ENCODE assay signal across 12 cellular contexts in genomic region chr11:82003671-82004148, GRCh38.
DNase-seq lines count a peak whose midpoint lies in the region; ATAC-seq and TF ChIP-seq lines count a peak whose summit lies in the region.
"Had no signal": no experiment of that assay in that cellular context is flagged by ENCODE, and none has a peak within 500 bp of the region (broad histone marks: within the 10 kb centered on the region; RNA-seq: fewer than 3 reads in every experiment).

No MANE protein-coding gene starts in this region.

- intact Hi-C loops in CD14-positive monocyte (cut with micrococcal nuclease), result no loop called here

- no peak for ATAC-seq in SK-N-SH treated with all-trans-retinoic acid at 6 μM for 48 hours

- no peaks in the 10 kb centered on the region for H3K27me3 ChIP-seq in osteoblast (ENCODE audit: insufficient read depth, low read length)
- H3K27me3 ChIP-seq: suprapubic skin had no signal

- H3K27ac Mint-ChIP-seq in T-helper 2 cell treated with Interferon-gamma antibody and Interleukin-4, amounts not matched to agents 5 μg/mL and 100 μg/mL, for 36 hours, result no peak overlapping the region
- no peak overlapping the region for H3K27ac Mint-ChIP-seq in CD14-positive monocyte
- H3K27ac Mint-ChIP-seq: memory B cell had no signal

- H4K20me1 ChIP-seq in osteoblast (ENCODE audit: insufficient read depth, low read length), result no peaks in the 10 kb centered on the region

- H3K4me2 ChIP-seq in osteoblast (ENCODE audit: insufficient read depth, low read length), result peak overlapping the region; percentile 16

- no peaks in the 10 kb centered on the region for H3K9me3 ChIP-seq in osteoblast (ENCODE audit: low read depth, low read length)
- H3K9me3 ChIP-seq: suprapubic skin had no signal

- H3K36me3 Mint-ChIP-seq in T-helper 2 cell treated with Interferon-gamma antibody and Interleukin-4, amounts not matched to agents 5 μg/mL and 100 μg/mL, for 36 hours (ENCODE audit: low read depth), result no peaks in the 10 kb centered on the region
- no peaks in the 10 kb centered on the region for H3K36me3 Mint-ChIP-seq in CD14-positive monocyte
- H3K36me3 Mint-ChIP-seq: memory B cell had no signal

- TF ChIP-seq CTCF in astrocyte of the spinal cord (IDR thresholded peaks at IDR 0.05; ENCODE audit: low read depth, low read length) (no peak), osteoblast (IDR thresholded peaks at IDR 0.05; ENCODE audit: extremely low read depth, low read depth, low read length) (no peak), CD14-positive monocyte (IDR thresholded peaks at IDR 0.05) (no peak)

- no peaks in the 10 kb centered on the region for H3K27me3 Mint-ChIP-seq in T-helper 2 cell treated with Interferon-gamma antibody and Interleukin-4, amounts not matched to agents 5 μg/mL and 100 μg/mL, for 36 hours (ENCODE audit: low read depth)
- H3K27me3 Mint-ChIP-seq in CD14-positive monocyte (ENCODE audit: low read depth in 3 of 3), result no peaks in the 10 kb centered on the region
- H3K27me3 Mint-ChIP-seq: memory B cell had no signal

- in situ Hi-C loops in astrocyte of the spinal cord (cut with HindIII; ENCODE audit: low sequenced_read_pairs), result no loop called here

- H3K4me3 Mint-ChIP-seq in T-helper 2 cell treated with Interferon-gamma antibody and Interleukin-4, amounts not matched to agents 5 μg/mL and 100 μg/mL, for 36 hours, result no peak overlapping the region
- H3K4me3 Mint-ChIP-seq in CD14-positive monocyte, result no peak overlapping the region
- H3K4me3 Mint-ChIP-seq: memory B cell had no signal

- no peaks in the 10 kb centered on the region for H3K36me3 ChIP-seq in osteoblast (ENCODE audit: insufficient read depth, low read length)
- H3K36me3 ChIP-seq: suprapubic skin, WERI-Rb-1 had no signal

- H2AFZ ChIP-seq in osteoblast (ENCODE audit: low read length), result no peak overlapping the region

- H3K9me3 Mint-ChIP-seq in T-helper 2 cell treated with Interferon-gamma antibody and Interleukin-4, amounts not matched to agents 5 μg/mL and 100 μg/mL, for 36 hours, result peaks cover 5% of the 10 kb centered on the region
- H3K9me3 Mint-ChIP-seq in CD14-positive monocyte, result peaks cover 0 to 12% (median 6%) of the 10 kb centered on the region in 7 donors

- no peaks in the 10 kb centered on the region for H3K79me2 ChIP-seq in osteoblast (ENCODE audit: insufficient read depth, low read length)

- H3K4me3 ChIP-seq in astrocyte of the spinal cord (ENCODE audit: low read depth, low read length), result no peak overlapping the region
- no peak overlapping the region for H3K4me3 ChIP-seq in osteoblast (ENCODE audit: insufficient read depth, low read length)
- H3K4me3 ChIP-seq: suprapubic skin had no signal

- H3K4me1 ChIP-seq in osteoblast (ENCODE audit: insufficient read depth, low read length), result no peaks in the 10 kb centered on the region
- H3K4me1 ChIP-seq: suprapubic skin had no signal

- no peak overlapping the region for H3K27ac ChIP-seq in osteoblast (ENCODE audit: low read depth, low read length)
- H3K27ac ChIP-seq: suprapubic skin, WERI-Rb-1 had no signal

- peaks cover 20% of the 10 kb centered on the region for H3K4me1 Mint-ChIP-seq in T-helper 2 cell treated with Interferon-gamma antibody and Interleukin-4, amounts not matched to agents 5 μg/mL and 100 μg/mL, for 36 hours (ENCODE audit: low read depth)
- H3K4me1 Mint-ChIP-seq in CD14-positive monocyte, result no peaks in the 10 kb centered on the region
- H3K4me1 Mint-ChIP-seq: memory B cell had no signal

- peak; percentile 41 for DNase-seq in T-helper 2 cell treated with Interferon-gamma antibody and Interleukin-4, amounts not matched to agents 5 μg/mL and 100 μg/mL, for 36 hours (ENCODE audit: low spot score)
- no peak for DNase-seq in T-helper 2 cell
- peak; percentile 6 for DNase-seq in HK-2 (ENCODE audit: unreplicated experiment)
- DNase-seq in astrocyte of the spinal cord (ENCODE audit: low read depth, low spot score), result peak; percentile 92
- DNase-seq in osteoblast (ENCODE audit: insufficient read length, low spot score, missing footprints), result no peak
- DNase-seq in activated gamma-delta T cell (lab: John Stamatoyannopoulos, UW), result no peak
- DNase-seq in CD14-positive monocyte (ENCODE audit: low spot score), result no peak
- DNase-seq: SHP77 treated with DMSO at 0.1 percent for 48 hours, WERI-Rb-1 had no signal

TF ChIP-seq in SK-N-SH treated with all-trans-retinoic acid at 6 μM for 48 hours, 23 proteins besides CTCF, POLR2A, EP300 and RAD21:
- TF ChIP-seq POU6F1 (CRISPR knock-in tag; IDR thresholded peaks at IDR 0.05; ENCODE audit: borderline replicate concordance, low read depth) (no peak), ZNF70 (CRISPR knock-in tag; IDR thresholded peaks at IDR 0.05) (no peak), RARB (CRISPR knock-in tag; IDR thresholded peaks at IDR 0.05) (no peak), SNAI2 (CRISPR knock-in tag; IDR thresholded peaks at IDR 0.05) (no peak), ZFP30 (CRISPR knock-in tag; IDR thresholded peaks at IDR 0.05) (no peak)

Comparison
In these comparisons a context has a peak if more than half of its experiments do, and no peak if none do; other contexts are left out.
1. DNase-seq: peak in T-helper 2 cell treated with Interferon-gamma antibody and Interleukin-4, amounts not matched to agents 5 μg/mL and 100 μg/mL, for 36 hours (single experiment), HK-2 (single experiment) and astrocyte of the spinal cord (single experiment); none in T-helper 2 cell (0 of 5), osteoblast (single experiment), activated gamma-delta T cell (single experiment) and CD14-positive monocyte (single experiment).